In the genomic region with DNA sequence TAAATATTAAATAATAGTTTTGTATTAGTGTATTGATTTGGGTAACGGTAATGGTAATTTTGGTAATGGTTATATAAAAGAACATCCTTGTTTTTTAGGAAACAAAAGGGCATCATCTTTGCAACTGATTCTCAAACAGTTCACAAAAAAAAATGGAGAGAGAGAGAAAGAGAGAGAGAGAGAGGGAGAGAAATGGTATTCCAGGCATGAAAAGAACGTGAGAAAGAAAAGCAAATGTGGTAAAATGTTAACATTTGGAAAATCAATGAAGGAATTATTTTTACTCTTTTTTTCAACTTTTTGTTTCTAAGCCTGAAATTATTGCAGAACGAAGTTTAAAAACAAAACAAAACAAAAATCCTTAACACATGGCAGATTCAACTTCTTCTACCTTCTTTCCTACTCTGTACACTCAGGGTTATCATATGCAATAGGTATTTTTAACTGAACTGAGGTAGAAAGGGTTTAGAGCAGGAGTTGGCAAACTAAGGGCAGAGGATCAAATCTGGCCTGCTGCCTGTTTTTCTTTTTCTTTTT, we compare ENCODE assay signal across 24 cellular contexts.
"Had no signal": no experiment of that assay in that cellular context is flagged by ENCODE, and none has a peak within 500 bp of the region (broad histone marks: within the 10 kb centered on the region; RNA-seq: fewer than 3 reads in every experiment).

No MANE protein-coding gene starts in this region.

- ATAC-seq: activated CD4-positive, CD25-positive, alpha-beta regulatory T cell treated with anti-CD3 and anti-CD28 coated beads, Interleukin-2, amount 50 U/mL, for 24 hours; left lung; lower lobe of right lung had no signal

- H3K27ac ChIP-seq: adrenal gland, brain microvascular endothelial cell, left lung, lower lobe of right lung, ovary, spleen, suprapubic skin, tibial nerve, WERI-Rb-1 had no signal

- H3K36me3 ChIP-seq: adrenal gland, brain microvascular endothelial cell, lower lobe of right lung, ovary, suprapubic skin had no signal

- DNase-seq: activated CD4-positive, alpha-beta T cell treated with anti-CD3 and anti-CD28 coated beads for 48 hours; activated CD4-positive, alpha-beta T cell treated with anti-CD3 and anti-CD28 coated beads, Interleukin-2, amount 50 U/mL, for 48 hours; activated CD8-positive, alpha-beta memory T cell treated with anti-CD3 and anti-CD28 coated beads for 24 hours; activated effector memory CD4-positive, alpha-beta T cell treated with anti-CD3 and anti-CD28 coated beads, Interleukin-2, amount 50 U/mL, for 16 hours; activated naive CD4-positive, alpha-beta T cell treated with anti-CD3 and anti-CD28 coated beads for 36 hours; activated naive CD8-positive, alpha-beta T cell treated with anti-CD3 and anti-CD28 coated beads for 36 hours; aorta; brain microvascular endothelial cell; foreskin melanocyte; left lung; lower lobe of right lung; ovary; spleen; stimulated activated naive CD4-positive, alpha-beta T cell; T1000; WERI-Rb-1 had no signal

- H3K4me3 ChIP-seq: adrenal gland, left lung, lower lobe of right lung, ovary, spleen, suprapubic skin, tibial nerve had no signal

- H3K9me3 ChIP-seq: adrenal gland, left lung, lower lobe of right lung, ovary, spleen, suprapubic skin, tibial nerve had no signal

- H3K27me3 Mint-ChIP-seq: progenitor cell of endocrine pancreas had no signal

- H3K27ac Mint-ChIP-seq: activated naive CD4-positive, alpha-beta T cell treated with anti-CD3 and anti-CD28 coated beads for 36 hours; activated naive CD8-positive, alpha-beta T cell treated with anti-CD3 and anti-CD28 coated beads for 36 hours; activated T-helper 1 cell treated with anti-CD3 and anti-CD28 coated beads, Interleukin-12 subunit alpha, Interleukin-12 subunit beta, Interleukin-2, Interleukin-4 antibody, amounts not matched to agents 30 ng/mL and 10 ng/mL and 1 ng/mL, durations not matched to agents 14 hours and 24 hours and 36 hours; progenitor cell of endocrine pancreas; T-helper 1 cell treated with Interleukin-12 subunit alpha and Interleukin-12 subunit beta and Interleukin-4 antibody, amounts not matched to agents 30 μg/mL and 1 μg/mL, for 36 hours had no signal

- H3K9me3 Mint-ChIP-seq: activated naive CD4-positive, alpha-beta T cell treated with anti-CD3 and anti-CD28 coated beads for 36 hours; activated naive CD8-positive, alpha-beta T cell treated with anti-CD3 and anti-CD28 coated beads for 36 hours; activated T-helper 1 cell treated with anti-CD3 and anti-CD28 coated beads, Interleukin-12 subunit alpha, Interleukin-12 subunit beta, Interleukin-2, Interleukin-4 antibody, amounts not matched to agents 30 ng/mL and 10 ng/mL and 1 ng/mL, durations not matched to agents 14 hours and 24 hours and 36 hours; nephron; T-helper 1 cell treated with Interleukin-12 subunit alpha and Interleukin-12 subunit beta and Interleukin-4 antibody, amounts not matched to agents 30 μg/mL and 1 μg/mL, for 36 hours had no signal

- H3K27me3 ChIP-seq: adrenal gland, brain microvascular endothelial cell, left lung, ovary, spleen, suprapubic skin, tibial nerve had no signal

- H3K4me3 Mint-ChIP-seq: activated naive CD4-positive, alpha-beta T cell treated with anti-CD3 and anti-CD28 coated beads for 36 hours; activated naive CD8-positive, alpha-beta T cell treated with anti-CD3 and anti-CD28 coated beads for 36 hours; activated T-helper 1 cell treated with anti-CD3 and anti-CD28 coated beads, Interleukin-12 subunit alpha, Interleukin-12 subunit beta, Interleukin-2, Interleukin-4 antibody, amounts not matched to agents 30 ng/mL and 10 ng/mL and 1 ng/mL, durations not matched to agents 14 hours and 24 hours and 36 hours; T-helper 1 cell treated with Interleukin-12 subunit alpha and Interleukin-12 subunit beta and Interleukin-4 antibody, amounts not matched to agents 30 μg/mL and 1 μg/mL, for 36 hours had no signal
